Comparison of ENCODE assay signal across 16 cellular contexts in the genomic region with DNA sequence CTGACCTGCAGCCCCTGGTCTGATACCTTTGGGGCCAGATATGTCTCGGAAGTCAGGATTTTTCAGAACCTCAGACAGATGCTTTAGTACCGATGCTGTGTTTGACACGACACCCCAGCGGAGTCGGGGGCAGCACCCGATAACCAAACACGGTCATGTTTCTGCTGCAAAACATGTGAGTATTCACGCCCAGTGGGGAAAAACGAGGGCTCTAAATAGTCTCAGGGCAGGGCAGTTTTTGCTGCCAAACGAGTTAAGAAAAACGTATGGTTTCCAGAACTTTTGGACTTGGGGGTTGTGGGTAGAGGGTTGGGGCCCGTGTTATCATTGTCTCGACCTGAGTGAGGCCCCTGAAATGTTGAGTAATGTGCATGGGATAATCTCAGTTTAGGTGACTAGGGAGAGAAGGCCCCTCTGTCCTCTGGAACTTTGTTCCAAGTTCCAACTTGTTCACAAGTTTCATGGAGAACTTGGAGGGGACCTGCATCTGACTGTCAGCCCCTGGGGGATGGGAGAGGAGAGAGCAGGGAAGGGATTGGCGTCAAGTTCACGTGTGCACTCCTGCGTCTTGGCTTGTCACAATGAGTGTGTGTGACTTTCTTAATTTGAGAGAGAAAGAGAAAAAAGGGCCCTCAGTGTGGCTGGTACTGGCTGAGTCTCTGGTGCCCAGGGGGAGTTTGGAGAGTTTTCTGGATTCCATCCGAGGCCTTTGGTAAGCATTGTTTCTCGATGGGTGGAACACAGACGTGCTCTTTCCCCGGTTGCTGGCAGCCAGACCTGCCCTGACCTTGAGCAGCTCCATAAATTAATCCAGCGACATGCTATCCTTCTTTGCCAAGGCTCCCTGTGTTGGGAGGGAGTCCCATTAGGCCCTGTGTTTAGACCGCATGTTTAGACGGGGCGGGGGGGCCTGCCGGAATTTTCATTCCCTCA.
DNase-seq lines count a peak whose midpoint lies in the region; ATAC-seq, FAIRE-seq and TF ChIP-seq lines count a peak whose summit lies in the region.
"Had no signal": no experiment of that assay in that cellular context is flagged by ENCODE, and none has a peak within 500 bp of the region (broad histone marks: within the 10 kb centered on the region; RNA-seq: fewer than 3 reads in every experiment).

No MANE protein-coding gene starts in this region.

- TF ChIP-seq CTCF in Caco-2 (IDR thresholded peaks at IDR 0.05; ENCODE audit: insufficient read depth in 1 of 2, low read depth in 1 of 2, low read length in 1 of 2, severe bottlenecking in 1 of 2, unreplicated experiment in 1 of 2) (no peak), HepG2 (CRISPR knock-in tag; IDR thresholded peaks at IDR 0.05) (no peak), lower lobe of right lung (IDR thresholded peaks at IDR 0.05) (no peak)
- TF ChIP-seq CTCF in CD4-positive, alpha-beta T cell (IDR thresholded peaks at IDR 0.05): no peak

- in situ Hi-C loops in HepG2 (cut with HindIII; ENCODE audit: extremely low pct_ligation_motif_present, low pct_unique_long_range_greater_than_20kb): no loop called here

- peak in 1 of 2 experiments; percentile 68; a peak in 1 of 4 replicates for TF ChIP-seq EP300 in HepG2 (IDR thresholded peaks at IDR 0.05; ENCODE audit: low read depth in 2 of 2, low read length in 2 of 2)
- TF ChIP-seq EP300 in HepG2 (CRISPR knock-in tag; IDR thresholded peaks at IDR 0.05; ENCODE audit: borderline replicate concordance): no peak

- no peak overlapping the region for H3K4me3 ChIP-seq in Caco-2 (ENCODE audit: low read depth, low read length)
- no peak overlapping the region for H3K4me3 ChIP-seq in esophagus (ENCODE audit: low read depth in 1 of 2, low read length in 2 of 2)
- peak overlapping the region in 1 of 3 experiments; percentile 7; a peak in 1 of 6 replicates for H3K4me3 ChIP-seq in HepG2 (replicated peaks in 1 of 3; ENCODE audit: insufficient read depth in 1 of 3, low read depth in 2 of 3, low read length in 3 of 3)
- peak overlapping the region in 1 of 3 donors; percentile 22 for H3K4me3 ChIP-seq in skeletal muscle tissue (ENCODE audit: low read length in 3 of 3)
- no peak overlapping the region for H3K4me3 ChIP-seq in lower lobe of right lung
- H3K4me3 ChIP-seq: GM12878 had no signal

- no peaks in the 10 kb centered on the region for H4K20me1 ChIP-seq in HepG2 (ENCODE audit: insufficient read depth, low read length)

- H3K4me2 ChIP-seq in HepG2 (ENCODE audit: low read depth, low read length): peak overlapping the region; percentile 33; the same call in 1 of the 2 replicates

- POLR2A ChIA-PET in Caco-2 (lab: Charles Lee) (no interaction called here), HepG2 (lab: Yijun Ruan, JAX) (interaction anchor here (1.8 kb wide), 1 partner anchor 59 kb away, joined by 4 read pairs; no protein-coding TSS in a partner anchor)
- POLR2A ChIA-PET in CD4-positive, alpha-beta T cell (lab: Charles Lee): no interaction called here

- WGBS in esophagus, 2 donors: 31 to 35% methylated on average over 25 of the region's 25 CpGs
- WGBS in HepG2 (ENCODE audit: low lambda C conversion rate): 47% methylated on average over 25 of the region's 25 CpGs

- H3K27ac ChIP-seq in esophagus (ENCODE audit: low read depth in 2 of 2, low read length in 1 of 2) (peak overlapping the region; percentile 40 to 50), HepG2 (ENCODE audit: extremely low read length, insufficient read depth, low read length) (peak overlapping the region; percentile 59), skeletal muscle tissue (ENCODE audit: low read depth, low read length) (peak overlapping the region; percentile 15), lower lobe of right lung (no peak overlapping the region)
- H3K27ac ChIP-seq in CD4-positive, alpha-beta T cell (ENCODE audit: low read depth, low read length): no peak overlapping the region

- H3K4me1 Mint-ChIP-seq in Caco-2 (ENCODE audit: low read depth, unreplicated experiment): peaks cover 22% of the 10 kb centered on the region
- no peaks in the 10 kb centered on the region for H3K4me1 Mint-ChIP-seq in CD4-positive, alpha-beta T cell (ENCODE audit: low read depth)

- H3K36me3 ChIP-seq in Caco-2 (ENCODE audit: control insufficient read depth, insufficient read depth, low read length): peaks cover 1% of the 10 kb centered on the region; the same call in 1 of the 2 replicates
- no peaks in the 10 kb centered on the region for H3K36me3 ChIP-seq in esophagus (ENCODE audit: control insufficient read depth in 2 of 2, insufficient read depth in 2 of 2, low read length in 1 of 2)
- H3K36me3 ChIP-seq in HepG2 (replicated peaks in 1 of 2; ENCODE audit: control insufficient read depth in 1 of 2, insufficient read depth in 2 of 2, low read length in 2 of 2): no peaks in the 10 kb centered on the region
- no peaks in the 10 kb centered on the region for H3K36me3 ChIP-seq in skeletal muscle tissue (ENCODE audit: control insufficient read depth in 3 of 3, insufficient read depth in 3 of 3, low read length in 3 of 3)
- H3K36me3 ChIP-seq in lower lobe of right lung: no peaks in the 10 kb centered on the region

- H3K36me3 Mint-ChIP-seq in Caco-2 (ENCODE audit: insufficient read depth, unreplicated experiment): no peaks in the 10 kb centered on the region
- H3K36me3 Mint-ChIP-seq in CD4-positive, alpha-beta T cell (ENCODE audit: low read depth): no peaks in the 10 kb centered on the region

- peaks cover 36% of the 10 kb centered on the region for H3K4me1 ChIP-seq in Caco-2
- H3K4me1 ChIP-seq in esophagus (ENCODE audit: control insufficient read depth in 2 of 2, insufficient read depth in 2 of 2, low read length in 1 of 2): peaks cover 0 to 2% of the 10 kb centered on the region in 2 donors
- peaks cover 74% of the 10 kb centered on the region for H3K4me1 ChIP-seq in HepG2 (ENCODE audit: insufficient read depth, low read length)
- H3K4me1 ChIP-seq in skeletal muscle tissue (ENCODE audit: control insufficient read depth in 3 of 3, insufficient read depth in 3 of 3, low read length in 3 of 3): peaks cover 41 to 67% (median 53%) of the 10 kb centered on the region in 3 donors
- peaks cover 20% of the 10 kb centered on the region for H3K4me1 ChIP-seq in lower lobe of right lung

- H3K9ac ChIP-seq in HepG2 (ENCODE audit: insufficient read depth, low read depth, low read length) (no peak overlapping the region), skeletal muscle tissue (ENCODE audit: low read depth in 1 of 3, low read length in 3 of 3) (peak overlapping the region in 2 of 3 donors; percentile 38 to 72)

- intact Hi-C loops in Caco-2 (cut with micrococcal nuclease; ENCODE audit: unreplicated experiment) (no loop called here), HepG2 (cut with micrococcal nuclease; ENCODE audit: unreplicated experiment) (no loop called here), lower lobe of right lung (cut with DNase I) (no loop called here)
- intact Hi-C loops in CD4-positive, alpha-beta T cell (cut with DNase I, micrococcal nuclease): no loop called here

- H3K9me3 ChIP-seq in Caco-2: no peaks in the 10 kb centered on the region
- peaks cover 0 to 3% of the 10 kb centered on the region in 2 donors for H3K9me3 ChIP-seq in esophagus (ENCODE audit: control insufficient read depth in 2 of 2, insufficient read depth in 1 of 2, low read depth in 1 of 2, low read length in 1 of 2)
- H3K9me3 ChIP-seq in HepG2 (ENCODE audit: low read length): no peaks in the 10 kb centered on the region
- no peaks in the 10 kb centered on the region for H3K9me3 ChIP-seq in skeletal muscle tissue (ENCODE audit: control insufficient read depth in 3 of 3, low read length in 3 of 3)
- H3K9me3 ChIP-seq in lower lobe of right lung: no peaks in the 10 kb centered on the region
- H3K9me3 ChIP-seq in CD4-positive, alpha-beta T cell (ENCODE audit: control insufficient read depth, low read length): no peaks in the 10 kb centered on the region

- ATAC-seq in HepG2: no peak
- no peak for ATAC-seq in lower lobe of right lung
- no peak for ATAC-seq in CD4-positive, alpha-beta T cell (ENCODE audit: poor library complexity)
- ATAC-seq: GM12878 had no signal

- CTCF ChIA-PET in Caco-2 (lab: Charles Lee): interaction anchor here (0.6 to 1.3 kb wide), 3 partner anchors 58 to 363 kb away, joined by 3 read pairs; no protein-coding TSS in a partner anchor
- CTCF ChIA-PET in HepG2 (lab: Yijun Ruan, JAX; ENCODE audit: low intra/inter-chr PET ratio, low total read pairs): no interaction called here
- CTCF ChIA-PET in CD4-positive, alpha-beta T cell (lab: Charles Lee): no interaction called here

- no peaks in the 10 kb centered on the region for H3K79me2 ChIP-seq in HepG2 (ENCODE audit: insufficient read depth, low read length)

- no peak overlapping the region for H2AFZ ChIP-seq in HepG2 (ENCODE audit: low read length)

- H3K27ac Mint-ChIP-seq in Caco-2 (ENCODE audit: unreplicated experiment): peak overlapping the region; percentile 22
- no peak overlapping the region for H3K27ac Mint-ChIP-seq in CD4-positive, alpha-beta T cell
- H3K27ac Mint-ChIP-seq: activated T-helper 2 cell treated with anti-CD3 and anti-CD28 coated beads, Interferon-gamma antibody, Interleukin-2, Interleukin-4, amounts not matched to agents 10 μg/mL and 5 μg/mL and 100 μg/mL, durations not matched to agents 14 hours and 24 hours and 36 hours had no signal

- no peak for TF ChIP-seq RAD21 in HepG2 (CRISPR knock-in tag; IDR thresholded peaks at IDR 0.05)

- FAIRE-seq in HepG2 (lab: Jason Lieb, UNC): no peak
- FAIRE-seq: GM12878 had no signal

- H3K4me3 Mint-ChIP-seq in Caco-2 (ENCODE audit: unreplicated experiment): no peak overlapping the region
- no peak overlapping the region for H3K4me3 Mint-ChIP-seq in CD4-positive, alpha-beta T cell

- no peaks in the 10 kb centered on the region for H3K9me3 Mint-ChIP-seq in Caco-2 (ENCODE audit: unreplicated experiment)
- H3K9me3 Mint-ChIP-seq in CD4-positive, alpha-beta T cell: no peaks in the 10 kb centered on the region
- H3K9me3 Mint-ChIP-seq: activated T-helper 2 cell treated with anti-CD3 and anti-CD28 coated beads, Interferon-gamma antibody, Interleukin-2, Interleukin-4, amounts not matched to agents 10 μg/mL and 5 μg/mL and 100 μg/mL, durations not matched to agents 14 hours and 24 hours and 36 hours had no signal

- no peak for TF ChIP-seq POLR2A in HepG2 (IDR thresholded peaks at IDR 0.05; ENCODE audit: insufficient read depth in 1 of 2, low read depth in 2 of 2, low read length in 2 of 2)

- H3K27me3 Mint-ChIP-seq in Caco-2 (ENCODE audit: insufficient read depth, unreplicated experiment): no peaks in the 10 kb centered on the region
- H3K27me3 Mint-ChIP-seq in CD4-positive, alpha-beta T cell: peaks cover 5% of the 10 kb centered on the region

- BruUV-seq in Caco-2 (replicated peaks; lab: Mats Ljungman, UMichigan): no TSS peak
- no TSS peak for BruUV-seq in HepG2 (replicated peaks; lab: Mats Ljungman, UMichigan)

- DNase-seq in Caco-2: no peak
- no peak for DNase-seq in HepG2 (ENCODE audit: low spot score)
- DNase-seq in lower lobe of right lung: no peak
- no peak for DNase-seq in NCI-H2029 (lab: John Stamatoyannopoulos, UW)
- DNase-seq in CD4-positive, alpha-beta T cell: no peak
- DNase-seq in NCI-H524 treated with DMSO at 0.1 percent for 48 hours (lab: John Stamatoyannopoulos, UW): no peak
- DNase-seq: DMS79; effector CD8-positive, alpha-beta T cell; KG1; NCI-H1930; NCI-H748 treated with DMSO at 0.1 percent for 48 hours; T1000 had no signal

- H3K27me3 ChIP-seq in Caco-2 (replicated peaks; ENCODE audit: control insufficient read depth, insufficient read depth, low read length) (no peaks in the 10 kb centered on the region), esophagus (ENCODE audit: control insufficient read depth in 1 of 2, insufficient read depth in 2 of 2, low read length in 2 of 2) (no peaks in the 10 kb centered on the region), HepG2 (ENCODE audit: control insufficient read depth in 1 of 2, insufficient read depth in 2 of 2, low read length in 2 of 2) (no peaks in the 10 kb centered on the region), skeletal muscle tissue (ENCODE audit: control insufficient read depth in 3 of 3, insufficient read depth in 3 of 3, low read length in 3 of 3) (no peaks in the 10 kb centered on the region), lower lobe of right lung (ENCODE audit: low read depth) (no peaks in the 10 kb centered on the region)
- no peaks in the 10 kb centered on the region for H3K27me3 ChIP-seq in CD4-positive, alpha-beta T cell (ENCODE audit: control insufficient read depth, insufficient read depth, low read length)

Comparison
In these comparisons a context has a peak if more than half of its experiments do, and no peak if none do; other contexts are left out.
1. H3K27ac ChIP-seq: peak in esophagus (2 of 2), HepG2 (single experiment) and skeletal muscle tissue (single experiment); none in lower lobe of right lung (single experiment) and CD4-positive, alpha-beta T cell (single experiment).